ENCODE assay signal across 11 cellular contexts in genomic region chr12:67981236-67982164, GRCh38. TPM values are rescaled to one million over a fixed set of nuclear protein-coding genes. Genes with fewer than 3 reads are reported as not detected.
A peak's percentile ranks its signal among the peaks of the same experiment; 100 is the strongest.
DNase-seq lines count a peak whose midpoint lies in the region; ATAC-seq and TF ChIP-seq lines count a peak whose summit lies in the region.
"Had no signal": no experiment of that assay in that cellular context is flagged by ENCODE, and none has a peak within 500 bp of the region (broad histone marks: within the 10 kb centered on the region; RNA-seq: fewer than 3 reads in every experiment).

No MANE protein-coding gene starts in this region.

- intact Hi-C loops in lower leg skin (cut with DNase I; ENCODE audit: low total_unique reads) = no loop called here
- intact Hi-C loops in activated CD4-positive, alpha-beta T cell treated with anti-CD3 and anti-CD28 coated beads, Interleukin-2, amount 10 ng/mL, durations not matched to agents 24 days and 14 days (cut with micrococcal nuclease) = no loop called here

- TF ChIP-seq POLR2A in lower leg skin (IDR thresholded peaks at IDR 0.05) = no peak

- H3K27me3 Mint-ChIP-seq in GM23338 (ENCODE audit: insufficient read depth, low read depth, poor library complexity) = no peaks in the 10 kb centered on the region
- peaks cover 3% of the 10 kb centered on the region for H3K27me3 Mint-ChIP-seq in activated CD4-positive, alpha-beta T cell treated with anti-CD3 and anti-CD28 coated beads, Interleukin-2, amount 10 ng/mL, durations not matched to agents 24 days and 14 days

- ATAC-seq in RWPE2 (ENCODE audit: low read depth) (peak; percentile 85), GM23338 (no peak)

- H3K4me3 Mint-ChIP-seq in GM23338 = no peak overlapping the region
- H3K4me3 Mint-ChIP-seq in activated CD4-positive, alpha-beta T cell treated with anti-CD3 and anti-CD28 coated beads, Interleukin-2, amount 10 ng/mL, durations not matched to agents 24 days and 14 days = no peak overlapping the region

- H3K4me1 ChIP-seq in ACC112 (ENCODE audit: control insufficient read depth, insufficient read depth, low read length, unreplicated experiment) (peaks cover 17% of the 10 kb centered on the region), RWPE2 (ENCODE audit: insufficient read depth, poor library complexity, severe bottlenecking) (peaks cover 5% of the 10 kb centered on the region), GM23338 (ENCODE audit: insufficient read depth) (no peaks in the 10 kb centered on the region)
- H3K4me1 ChIP-seq: SJCRH30 had no signal

- H4K20me1 ChIP-seq in GM23338 (replicated peaks; ENCODE audit: insufficient read depth) = no peaks in the 10 kb centered on the region

- H3K27ac Mint-ChIP-seq in GM23338 = no peak overlapping the region
- H3K27ac Mint-ChIP-seq in activated CD4-positive, alpha-beta T cell treated with anti-CD3 and anti-CD28 coated beads, Interleukin-2, amount 10 ng/mL, durations not matched to agents 24 days and 14 days = no peak overlapping the region

- H3K36me3 ChIP-seq in ACC112 (ENCODE audit: insufficient read depth, low read length) (no peaks in the 10 kb centered on the region), RWPE2 (ENCODE audit: low read depth) (no peaks in the 10 kb centered on the region), GM23338 (ENCODE audit: insufficient read depth) (no peaks in the 10 kb centered on the region)
- H3K36me3 ChIP-seq: SJCRH30 had no signal

- H3K27me3 ChIP-seq in ACC112 (ENCODE audit: insufficient read depth, low read length) = no peaks in the 10 kb centered on the region
- no peaks in the 10 kb centered on the region for H3K27me3 ChIP-seq in RWPE2 (ENCODE audit: insufficient read depth, poor library complexity, severe bottlenecking)
- no peaks in the 10 kb centered on the region for H3K27me3 ChIP-seq in GM23338 (ENCODE audit: insufficient read depth)
- H3K27me3 ChIP-seq: SJCRH30 had no signal

- H3K4me1 Mint-ChIP-seq in GM23338 = no peaks in the 10 kb centered on the region; the same call in 2 of the 3 replicates
- no peaks in the 10 kb centered on the region for H3K4me1 Mint-ChIP-seq in activated CD4-positive, alpha-beta T cell treated with anti-CD3 and anti-CD28 coated beads, Interleukin-2, amount 10 ng/mL, durations not matched to agents 24 days and 14 days

- H3K36me3 Mint-ChIP-seq in GM23338 (ENCODE audit: low read depth) = no peaks in the 10 kb centered on the region
- H3K36me3 Mint-ChIP-seq in activated CD4-positive, alpha-beta T cell treated with anti-CD3 and anti-CD28 coated beads, Interleukin-2, amount 10 ng/mL, durations not matched to agents 24 days and 14 days (ENCODE audit: low read depth) = no peaks in the 10 kb centered on the region

- DNase-seq in HCEC 1CT (peak; percentile 91), RWPE2 (ENCODE audit: low spot score) (no peak), glomerular visceral epithelial cell (ENCODE audit: extremely low spot score) (peak; percentile 68), lower leg skin (ENCODE audit: low spot score in 2 of 2) (no peak), GM23338 (ENCODE audit: low spot score) (no peak), NCI-H526 treated with DMSO at 0.1 percent for 48 hours (lab: John Stamatoyannopoulos, UW) (no peak)
- DNase-seq in activated CD4-positive, alpha-beta T cell treated with anti-CD3 and anti-CD28 coated beads, Interleukin-2, amount 10 ng/mL, durations not matched to agents 24 days and 14 days = no peak
- DNase-seq: dermis blood vessel endothelial cell, DMS79, SJCRH30 had no signal

- H3F3A ChIP-seq in GM23338 (replicated peaks; ENCODE audit: low read depth) = no peaks in the 10 kb centered on the region

- H3K9me3 Mint-ChIP-seq in GM23338 = no peaks in the 10 kb centered on the region
- peaks cover 13% of the 10 kb centered on the region for H3K9me3 Mint-ChIP-seq in activated CD4-positive, alpha-beta T cell treated with anti-CD3 and anti-CD28 coated beads, Interleukin-2, amount 10 ng/mL, durations not matched to agents 24 days and 14 days

- H3K9me3 ChIP-seq in RWPE2 (ENCODE audit: severe bottlenecking) = no peaks in the 10 kb centered on the region
- H3K9me3 ChIP-seq: SJCRH30 had no signal

- H3K27ac ChIP-seq in ACC112 (ENCODE audit: low read depth, low read length) (peak overlapping the region; percentile 98), RWPE2 (ENCODE audit: poor library complexity, severe bottlenecking) (peak overlapping the region; percentile 5), GM23338 (ENCODE audit: low read depth) (no peak overlapping the region)
- H3K27ac ChIP-seq: SJCRH30 had no signal

- H3K9me2 ChIP-seq in GM23338 (ENCODE audit: insufficient read depth) = no peaks in the 10 kb centered on the region; the same call in 1 of the 2 replicates

- H3K4me2 ChIP-seq in GM23338 = no peak overlapping the region

- H3K4me3 ChIP-seq in ACC112 (ENCODE audit: low read depth, low read length) (peak overlapping the region; percentile 33; the same call in 1 of the 2 replicates), RWPE2 (ENCODE audit: severe bottlenecking) (no peak overlapping the region), lower leg skin (ENCODE audit: low read depth, poor library complexity, severe bottlenecking) (no peak overlapping the region), GM23338 (no peak overlapping the region)
- H3K4me3 ChIP-seq: SJCRH30 had no signal

- no peaks in the 10 kb centered on the region for H3K79me2 ChIP-seq in ACC112 (ENCODE audit: control insufficient read depth, insufficient read depth, low read length, unreplicated experiment)
- H3K79me2 ChIP-seq in GM23338 (replicated peaks; ENCODE audit: insufficient read depth) = no peaks in the 10 kb centered on the region

- WGBS in lower leg skin, 2 donors = 44 to 49% methylated on average over 4 of the region's 4 CpGs

- H2AFZ ChIP-seq in ACC112 (ENCODE audit: low read length, unreplicated experiment) = peak overlapping the region; percentile 85
- no peak overlapping the region for H2AFZ ChIP-seq in GM23338

- TF ChIP-seq CTCF in RWPE2 (IDR thresholded peaks at IDR 0.05; ENCODE audit: poor library complexity, severe bottlenecking) (no peak), lower leg skin (IDR thresholded peaks at IDR 0.05) (no peak), GM23338 (conservative IDR thresholded peaks at IDR 0.05; ENCODE audit: low read depth in 2 of 2) (no peak)

TF ChIP-seq in GM23338, 12 proteins besides CTCF, POLR2A, EP300 and RAD21:
- TF ChIP-seq, protein P1, sequence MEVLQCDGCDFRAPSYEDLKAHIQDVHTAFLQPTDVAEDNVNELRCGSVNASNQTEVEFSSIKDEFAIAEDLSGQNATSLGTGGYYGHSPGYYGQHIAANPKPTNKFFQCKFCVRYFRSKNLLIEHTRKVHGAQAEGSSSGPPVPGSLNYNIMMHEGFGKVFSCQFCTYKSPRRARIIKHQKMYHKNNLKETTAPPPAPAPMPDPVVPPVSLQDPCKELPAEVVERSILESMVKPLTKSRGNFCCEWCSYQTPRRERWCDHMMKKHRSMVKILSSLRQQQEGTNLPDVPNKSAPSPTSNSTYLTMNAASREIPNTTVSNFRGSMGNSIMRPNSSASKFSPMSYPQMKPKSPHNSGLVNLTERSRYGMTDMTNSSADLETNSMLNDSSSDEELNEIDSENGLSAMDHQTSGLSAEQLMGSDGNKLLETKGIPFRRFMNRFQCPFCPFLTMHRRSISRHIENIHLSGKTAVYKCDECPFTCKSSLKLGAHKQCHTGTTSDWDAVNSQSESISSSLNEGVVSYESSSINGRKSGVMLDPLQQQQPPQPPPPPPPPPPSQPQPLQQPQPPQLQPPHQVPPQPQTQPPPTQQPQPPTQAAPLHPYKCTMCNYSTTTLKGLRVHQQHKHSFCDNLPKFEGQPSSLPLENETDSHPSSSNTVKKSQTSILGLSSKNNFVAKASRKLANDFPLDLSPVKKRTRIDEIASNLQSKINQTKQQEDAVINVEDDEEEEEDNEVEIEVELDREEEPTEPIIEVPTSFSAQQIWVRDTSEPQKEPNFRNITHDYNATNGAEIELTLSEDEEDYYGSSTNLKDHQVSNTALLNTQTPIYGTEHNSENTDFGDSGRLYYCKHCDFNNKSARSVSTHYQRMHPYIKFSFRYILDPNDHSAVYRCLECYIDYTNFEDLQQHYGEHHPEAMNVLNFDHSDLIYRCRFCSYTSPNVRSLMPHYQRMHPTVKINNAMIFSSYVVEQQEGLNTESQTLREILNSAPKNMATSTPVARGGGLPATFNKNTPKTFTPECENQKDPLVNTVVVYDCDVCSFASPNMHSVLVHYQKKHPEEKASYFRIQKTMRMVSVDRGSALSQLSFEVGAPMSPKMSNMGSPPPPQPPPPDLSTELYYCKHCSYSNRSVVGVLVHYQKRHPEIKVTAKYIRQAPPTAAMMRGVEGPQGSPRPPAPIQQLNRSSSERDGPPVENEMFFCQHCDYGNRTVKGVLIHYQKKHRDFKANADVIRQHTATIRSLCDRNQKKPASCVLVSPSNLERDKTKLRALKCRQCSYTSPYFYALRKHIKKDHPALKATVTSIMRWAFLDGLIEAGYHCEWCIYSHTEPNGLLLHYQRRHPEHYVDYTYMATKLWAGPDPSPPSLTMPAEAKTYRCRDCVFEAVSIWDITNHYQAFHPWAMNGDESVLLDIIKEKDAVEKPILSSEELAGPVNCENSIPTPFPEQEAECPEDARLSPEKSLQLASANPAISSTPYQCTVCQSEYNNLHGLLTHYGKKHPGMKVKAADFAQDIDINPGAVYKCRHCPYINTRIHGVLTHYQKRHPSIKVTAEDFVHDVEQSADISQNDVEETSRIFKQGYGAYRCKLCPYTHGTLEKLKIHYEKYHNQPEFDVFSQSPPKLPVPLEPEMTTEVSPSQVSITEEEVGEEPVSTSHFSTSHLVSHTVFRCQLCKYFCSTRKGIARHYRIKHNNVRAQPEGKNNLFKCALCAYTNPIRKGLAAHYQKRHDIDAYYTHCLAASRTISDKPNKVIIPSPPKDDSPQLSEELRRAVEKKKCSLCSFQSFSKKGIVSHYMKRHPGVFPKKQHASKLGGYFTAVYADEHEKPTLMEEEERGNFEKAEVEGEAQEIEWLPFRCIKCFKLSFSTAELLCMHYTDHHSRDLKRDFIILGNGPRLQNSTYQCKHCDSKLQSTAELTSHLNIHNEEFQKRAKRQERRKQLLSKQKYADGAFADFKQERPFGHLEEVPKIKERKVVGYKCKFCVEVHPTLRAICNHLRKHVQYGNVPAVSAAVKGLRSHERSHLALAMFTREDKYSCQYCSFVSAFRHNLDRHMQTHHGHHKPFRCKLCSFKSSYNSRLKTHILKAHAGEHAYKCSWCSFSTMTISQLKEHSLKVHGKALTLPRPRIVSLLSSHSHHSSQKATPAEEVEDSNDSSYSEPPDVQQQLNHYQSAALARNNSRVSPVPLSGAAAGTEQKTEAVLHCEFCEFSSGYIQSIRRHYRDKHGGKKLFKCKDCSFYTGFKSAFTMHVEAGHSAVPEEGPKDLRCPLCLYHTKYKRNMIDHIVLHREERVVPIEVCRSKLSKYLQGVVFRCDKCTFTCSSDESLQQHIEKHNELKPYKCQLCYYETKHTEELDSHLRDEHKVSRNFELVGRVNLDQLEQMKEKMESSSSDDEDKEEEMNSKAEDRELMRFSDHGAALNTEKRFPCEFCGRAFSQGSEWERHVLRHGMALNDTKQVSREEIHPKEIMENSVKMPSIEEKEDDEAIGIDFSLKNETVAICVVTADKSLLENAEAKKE (CRISPR knock-in tag; IDR thresholded peaks at IDR 0.05) = no peak

RNA-seq across cellular contexts. Expression of gene IFNG-AS1, which starts 7.7 kb away (rescaled TPM):
- total RNA-seq in lower leg skin = under 1 TPM in 2 of 4 donors, not detected in 2; 0.37 to 0.58 TPM
- total RNA-seq in GM23338 (2014; rRNA removed; shearing (Covaris generic)) = not detected in 2 replicates
- not detected in 2 replicates for polyA plus RNA-seq in GM23338 (2016; fragmentation: Nextera tagmentation; extraction: Ambion mirVana)
- total RNA-seq in activated CD4-positive, alpha-beta T cell treated with anti-CD3 and anti-CD28 coated beads, Interleukin-2, amount 10 ng/mL, durations not matched to agents 24 days and 14 days = not detected in 2 replicates
- total RNA-seq: dermis blood vessel endothelial cell, SJCRH30 had no signal

Comparison
In these comparisons a context has a peak if more than half of its experiments do, and no peak if none do; other contexts are left out.
1. DNase-seq: peak in HCEC 1CT (single experiment) and glomerular visceral epithelial cell (single experiment); none in RWPE2 (single experiment), lower leg skin (0 of 2), GM23338 (single experiment), NCI-H526 treated with DMSO at 0.1 percent for 48 hours (single experiment) and activated CD4-positive, alpha-beta T cell treated with anti-CD3 and anti-CD28 coated beads, Interleukin-2, amount 10 ng/mL, durations not matched to agents 24 days and 14 days (single experiment).